In the genomic region with DNA sequence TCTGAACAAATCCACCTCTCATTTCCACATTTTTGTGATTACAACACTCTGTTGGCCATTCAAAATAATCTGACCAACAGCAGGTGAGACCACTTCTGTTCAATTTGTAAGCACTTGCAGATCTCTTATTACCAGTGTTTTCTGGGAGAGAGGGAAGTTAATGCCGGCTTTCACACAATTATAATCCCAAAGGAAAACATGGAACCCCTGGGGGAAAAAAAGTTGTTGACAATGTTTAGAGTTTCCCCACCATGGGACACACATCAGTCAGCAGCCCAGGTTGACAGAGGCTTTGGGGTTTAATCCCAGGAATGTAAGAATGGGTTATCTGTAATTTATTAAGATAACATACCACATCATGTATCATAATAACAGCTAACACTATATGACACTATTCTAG, we compare ENCODE assay signal across 26 cellular contexts.
DNase-seq lines count a peak whose midpoint lies in the region; ATAC-seq, FAIRE-seq and TF ChIP-seq lines count a peak whose summit lies in the region.
"Had no signal": no experiment of that assay in that cellular context is flagged by ENCODE, and none has a peak within 500 bp of the region (broad histone marks: within the 10 kb centered on the region; RNA-seq: fewer than 3 reads in every experiment).

No MANE protein-coding gene starts in this region.

- H3K36me3 Mint-ChIP-seq in endodermal cell (ENCODE audit: low read depth) = no peaks in the 10 kb centered on the region
- H3K36me3 Mint-ChIP-seq in stimulated activated memory B cell treated with anti-CD40 and anti-IgM and Interleukin-4, amounts not matched to agents 10 μg/mL and 1 μg/mL and 100 μg/mL, for 72 hours = peaks cover 7% of the 10 kb centered on the region
- H3K36me3 Mint-ChIP-seq: CD14-positive monocyte had no signal

- no peak overlapping the region for H3K9ac ChIP-seq in endodermal cell (ENCODE audit: extremely low read depth, low read length, poor library complexity, severe bottlenecking)
- H3K9ac ChIP-seq: BLaER1 treated with 17β-estradiol and CSF1 and Interleukin-3, amounts not matched to agents 10 nM and 100 nM had no signal

- H3K4me1 ChIP-seq in endodermal cell (ENCODE audit: control insufficient read depth, insufficient read depth, low read length) = peaks cover 11% of the 10 kb centered on the region
- H3K4me1 ChIP-seq: BE2C; BLaER1 treated with 17β-estradiol and CSF1 and Interleukin-3, amounts not matched to agents 10 nM and 100 nM; HAP-1 had no signal

- ATAC-seq in stimulated activated memory B cell treated with anti-CD40 and anti-IgM and Interleukin-4, amounts not matched to agents 10 μg/mL and 1 μg/mL and 100 μg/mL, for 72 hours = no peak
- no peak for ATAC-seq in GM18498 (IDR thresholded peaks at IDR 0.05; ENCODE audit: unreplicated experiment)
- ATAC-seq: A549 had no signal

- H3K27me3 ChIP-seq in endodermal cell (ENCODE audit: control insufficient read depth, insufficient read depth, low read length, poor library complexity, severe bottlenecking) = no peaks in the 10 kb centered on the region
- H3K27me3 ChIP-seq: BE2C; BLaER1 treated with 17β-estradiol and CSF1 and Interleukin-3, amounts not matched to agents 10 nM and 100 nM had no signal

- no peak overlapping the region for H3K27ac ChIP-seq in endodermal cell (ENCODE audit: low read depth, low read length)
- H3K27ac ChIP-seq: BLaER1 treated with 17β-estradiol and CSF1 and Interleukin-3, amounts not matched to agents 10 nM and 100 nM had no signal

- FAIRE-seq in HTR-8/SVneo (lab: Jason Lieb, UNC) = no peak
- FAIRE-seq: D721Med, GM12891, H54 had no signal

- H3K4me3 ChIP-seq in endodermal cell (ENCODE audit: low read length) = peak overlapping the region; percentile 34
- H3K4me3 ChIP-seq: A549; BLaER1 treated with 17β-estradiol and CSF1 and Interleukin-3, amounts not matched to agents 10 nM and 100 nM; HAP-1 had no signal

- H3K4me1 Mint-ChIP-seq in endodermal cell = peaks cover 26% of the 10 kb centered on the region
- peaks cover 28% of the 10 kb centered on the region for H3K4me1 Mint-ChIP-seq in stimulated activated memory B cell treated with anti-CD40 and anti-IgM and Interleukin-4, amounts not matched to agents 10 μg/mL and 1 μg/mL and 100 μg/mL, for 72 hours
- H3K4me1 Mint-ChIP-seq: CD14-positive monocyte had no signal

- no peak overlapping the region for H3K4me3 Mint-ChIP-seq in endodermal cell
- no peak overlapping the region for H3K4me3 Mint-ChIP-seq in stimulated activated memory B cell treated with anti-CD40 and anti-IgM and Interleukin-4, amounts not matched to agents 10 μg/mL and 1 μg/mL and 100 μg/mL, for 72 hours
- H3K4me3 Mint-ChIP-seq: CD14-positive monocyte; CD4-positive, alpha-beta T cell; CD8-positive, alpha-beta memory T cell; HFFc6 had no signal

- H3K9me3 Mint-ChIP-seq in endodermal cell = peaks cover 2% of the 10 kb centered on the region
- peaks cover 4% of the 10 kb centered on the region for H3K9me3 Mint-ChIP-seq in stimulated activated memory B cell treated with anti-CD40 and anti-IgM and Interleukin-4, amounts not matched to agents 10 μg/mL and 1 μg/mL and 100 μg/mL, for 72 hours
- H3K9me3 Mint-ChIP-seq: CD4-positive, alpha-beta T cell; CD8-positive, alpha-beta memory T cell; HFFc6 had no signal

- TF ChIP-seq CTCF in endodermal cell (conservative IDR thresholded peaks at IDR 0.05) = no peak

- no peaks in the 10 kb centered on the region for H3K9me3 ChIP-seq in endodermal cell (ENCODE audit: control insufficient read depth, low read length)
- H3K9me3 ChIP-seq: A549; BE2C; BLaER1 treated with 17β-estradiol and CSF1 and Interleukin-3, amounts not matched to agents 10 nM and 100 nM; HAP-1 had no signal

- DNase-seq in NCI-H748 (lab: John Stamatoyannopoulos, UW; ENCODE audit: unreplicated experiment) (peak; percentile 30), NCI-H748 treated with DMSO at 0.1 percent for 48 hours (lab: John Stamatoyannopoulos, UW) (no peak), NCI-H774 (lab: John Stamatoyannopoulos, UW) (peak; percentile 46), endodermal cell (no peak), HTR-8/SVneo (ENCODE audit: insufficient read length, low spot score) (no peak)
- DNase-seq: 8988T; ACHN; AML-193; BE2C; CD4-positive, alpha-beta T cell; CD8-positive, alpha-beta memory T cell; DMS 273 treated with DMSO at 0.1 percent for 48 hours; DMS79; EL; GDM1; GOT3; HFFc6 had no signal

- H3K27me3 Mint-ChIP-seq in endodermal cell (ENCODE audit: insufficient read depth) = no peaks in the 10 kb centered on the region
- no peaks in the 10 kb centered on the region for H3K27me3 Mint-ChIP-seq in stimulated activated memory B cell treated with anti-CD40 and anti-IgM and Interleukin-4, amounts not matched to agents 10 μg/mL and 1 μg/mL and 100 μg/mL, for 72 hours
- H3K27me3 Mint-ChIP-seq: CD4-positive, alpha-beta T cell; CD8-positive, alpha-beta memory T cell had no signal

- peak overlapping the region; percentile 63 for H3K27ac Mint-ChIP-seq in endodermal cell
- peak overlapping the region; percentile 63 for H3K27ac Mint-ChIP-seq in stimulated activated memory B cell treated with anti-CD40 and anti-IgM and Interleukin-4, amounts not matched to agents 10 μg/mL and 1 μg/mL and 100 μg/mL, for 72 hours
- H3K27ac Mint-ChIP-seq: CD14-positive monocyte; CD4-positive, alpha-beta T cell; CD8-positive, alpha-beta memory T cell; HFFc6 had no signal

- no CpG with 5 or more reads among the region's 1 CpG for WGBS in endodermal cell (ENCODE audit: insufficient coverage in 1 of 2, insufficient read length in 1 of 2), 2 experiments

- no peaks in the 10 kb centered on the region for H3K36me3 ChIP-seq in endodermal cell (ENCODE audit: control insufficient read depth, insufficient read depth, low read length)
- H3K36me3 ChIP-seq: BE2C; BLaER1 treated with 17β-estradiol and CSF1 and Interleukin-3, amounts not matched to agents 10 nM and 100 nM; HAP-1 had no signal

Comparison
In these comparisons a context has a peak if more than half of its experiments do, and no peak if none do; other contexts are left out.
1. DNase-seq: peak in NCI-H748 (single experiment) and NCI-H774 (single experiment); none in NCI-H748 treated with DMSO at 0.1 percent for 48 hours (single experiment), endodermal cell (single experiment) and HTR-8/SVneo (single experiment).